Comparison of ENCODE assay signal across 14 cellular contexts in genomic region chr2:144553379-144553778, GRCh38. TPM values are rescaled to one million over a fixed set of nuclear protein-coding genes. Genes with fewer than 3 reads are reported as not detected.
DNase-seq lines count a peak whose midpoint lies in the region; ATAC-seq and TF ChIP-seq lines count a peak whose summit lies in the region.
"Had no signal": no experiment of that assay in that cellular context is flagged by ENCODE, and none has a peak within 500 bp of the region (broad histone marks: within the 10 kb centered on the region; RNA-seq: fewer than 3 reads in every experiment).

No MANE protein-coding gene starts in this region.

- no peaks in the 10 kb centered on the region for H3K9me3 ChIP-seq in RWPE2 (ENCODE audit: severe bottlenecking)

- H3K27me3 Mint-ChIP-seq in activated CD8-positive, alpha-beta memory T cell treated with anti-CD3 and anti-CD28 coated beads, Interleukin-2, amount 10 ng/mL, durations not matched to agents 7 days and 5 days, result peaks cover 15% of the 10 kb centered on the region

- H3K4me3 ChIP-seq in RWPE2 (ENCODE audit: severe bottlenecking) (no peak overlapping the region), fibroblast of mammary gland (ENCODE audit: control insufficient read depth, low read depth, low read length) (no peak overlapping the region)

- H3K4me1 Mint-ChIP-seq in activated CD8-positive, alpha-beta memory T cell treated with anti-CD3 and anti-CD28 coated beads, Interleukin-2, amount 10 ng/mL, durations not matched to agents 7 days and 5 days, result peaks cover 21% of the 10 kb centered on the region
- peaks cover 14% of the 10 kb centered on the region for H3K4me1 Mint-ChIP-seq in stimulated activated effector memory CD8-positive, alpha-beta T cell treated with anti-CD3 and anti-CD28 coated beads, Interleukin-12 subunit alpha, Interleukin-12 subunit beta, amount 100 ng/mL, for 72 hours

- no peaks in the 10 kb centered on the region for H3K27me3 ChIP-seq in RWPE2 (ENCODE audit: insufficient read depth, poor library complexity, severe bottlenecking)

- H3K27ac ChIP-seq in RWPE2 (ENCODE audit: poor library complexity, severe bottlenecking), result peak overlapping the region; percentile 52

- CTCF ChIA-PET in activated CD8-positive, alpha-beta memory T cell treated with anti-CD3 and anti-CD28 coated beads, Interleukin-2, amount 10 ng/mL, durations not matched to agents 7 days and 5 days (lab: Charles Lee), result no interaction called here

- ATAC-seq in activated CD8-positive, alpha-beta memory T cell treated with anti-CD3 and anti-CD28 coated beads, Interleukin-2, amount 10 ng/mL, durations not matched to agents 7 days and 5 days, result peak; percentile 81
- ATAC-seq in RWPE2 (ENCODE audit: low read depth), result peak; percentile 98
- peak; percentile 95 for ATAC-seq in stimulated activated effector memory CD8-positive, alpha-beta T cell treated with anti-CD3 and anti-CD28 coated beads, Interleukin-12 subunit alpha, Interleukin-12 subunit beta, amount 100 ng/mL, for 72 hours
- no peak for ATAC-seq in HG03565 (IDR thresholded peaks at IDR 0.05; ENCODE audit: unreplicated experiment)
- ATAC-seq in GM18873 (IDR thresholded peaks at IDR 0.05; ENCODE audit: low FRiP score, unreplicated experiment), result no peak
- ATAC-seq: HCT116; stimulated activated naive B cell treated with anti-CD40 and anti-IgM and Interleukin-4, amounts not matched to agents 10 μg/mL and 1 μg/mL and 100 μg/mL, for 72 hours had no signal

- H3K4me1 ChIP-seq in RWPE2 (ENCODE audit: insufficient read depth, poor library complexity, severe bottlenecking), result peaks cover 13% of the 10 kb centered on the region

- peak; percentile 46 for DNase-seq in activated CD8-positive, alpha-beta memory T cell treated with anti-CD3 and anti-CD28 coated beads, Interleukin-2, amount 10 ng/mL, durations not matched to agents 7 days and 5 days
- DNase-seq in activated CD8-positive, alpha-beta memory T cell treated with anti-CD3 and anti-CD28 coated beads, Interleukin-2, amount 50 U/mL, for 48 hours, result no peak
- DNase-seq in RWPE2 (ENCODE audit: low spot score), result no peak
- peak; percentile 98 for DNase-seq in fibroblast of mammary gland (ENCODE audit: low read depth)
- DNase-seq in stimulated activated effector memory CD8-positive, alpha-beta T cell treated with anti-CD3 and anti-CD28 coated beads, Interleukin-12 subunit alpha, Interleukin-12 subunit beta, amount 100 ng/mL, for 72 hours (ENCODE audit: low spot score in 2 of 2), result no peak
- DNase-seq in Ammon's horn (ENCODE audit: low spot score), result no peak
- DNase-seq: ACHN; activated naive CD4-positive, alpha-beta T cell treated with Interleukin-2 at 50 U/mL for 16 hours; MM.1S; NCI-H524 treated with DMSO at 0.1 percent for 48 hours; stimulated activated naive B cell treated with anti-CD40 and anti-IgM and Interleukin-4, amounts not matched to agents 10 μg/mL and 1 μg/mL and 100 μg/mL, for 72 hours had no signal

- no peak overlapping the region for H3K4me3 Mint-ChIP-seq in activated CD8-positive, alpha-beta memory T cell treated with anti-CD3 and anti-CD28 coated beads, Interleukin-2, amount 10 ng/mL, durations not matched to agents 7 days and 5 days
- H3K4me3 Mint-ChIP-seq in stimulated activated effector memory CD8-positive, alpha-beta T cell treated with anti-CD3 and anti-CD28 coated beads, Interleukin-12 subunit alpha, Interleukin-12 subunit beta, amount 100 ng/mL, for 72 hours, result no peak overlapping the region
- H3K4me3 Mint-ChIP-seq: stimulated activated naive B cell treated with anti-CD40 and anti-IgM and Interleukin-4, amounts not matched to agents 10 μg/mL and 1 μg/mL and 100 μg/mL, for 72 hours had no signal

- no peaks in the 10 kb centered on the region for H3K36me3 ChIP-seq in RWPE2 (ENCODE audit: low read depth)

- no peak overlapping the region for H3K27ac Mint-ChIP-seq in activated CD8-positive, alpha-beta memory T cell treated with anti-CD3 and anti-CD28 coated beads, Interleukin-2, amount 10 ng/mL, durations not matched to agents 7 days and 5 days
- no peak overlapping the region for H3K27ac Mint-ChIP-seq in stimulated activated effector memory CD8-positive, alpha-beta T cell treated with anti-CD3 and anti-CD28 coated beads, Interleukin-12 subunit alpha, Interleukin-12 subunit beta, amount 100 ng/mL, for 72 hours
- H3K27ac Mint-ChIP-seq: stimulated activated naive B cell treated with anti-CD40 and anti-IgM and Interleukin-4, amounts not matched to agents 10 μg/mL and 1 μg/mL and 100 μg/mL, for 72 hours had no signal

- no peaks in the 10 kb centered on the region for H3K9me3 Mint-ChIP-seq in activated CD8-positive, alpha-beta memory T cell treated with anti-CD3 and anti-CD28 coated beads, Interleukin-2, amount 10 ng/mL, durations not matched to agents 7 days and 5 days (ENCODE audit: low read depth)
- H3K9me3 Mint-ChIP-seq in stimulated activated effector memory CD8-positive, alpha-beta T cell treated with anti-CD3 and anti-CD28 coated beads, Interleukin-12 subunit alpha, Interleukin-12 subunit beta, amount 100 ng/mL, for 72 hours, result no peaks in the 10 kb centered on the region
- H3K9me3 Mint-ChIP-seq: stimulated activated naive B cell treated with anti-CD40 and anti-IgM and Interleukin-4, amounts not matched to agents 10 μg/mL and 1 μg/mL and 100 μg/mL, for 72 hours had no signal

- no peaks in the 10 kb centered on the region for H3K36me3 Mint-ChIP-seq in activated CD8-positive, alpha-beta memory T cell treated with anti-CD3 and anti-CD28 coated beads, Interleukin-2, amount 10 ng/mL, durations not matched to agents 7 days and 5 days
- no peaks in the 10 kb centered on the region for H3K36me3 Mint-ChIP-seq in stimulated activated effector memory CD8-positive, alpha-beta T cell treated with anti-CD3 and anti-CD28 coated beads, Interleukin-12 subunit alpha, Interleukin-12 subunit beta, amount 100 ng/mL, for 72 hours
- H3K36me3 Mint-ChIP-seq: stimulated activated naive B cell treated with anti-CD40 and anti-IgM and Interleukin-4, amounts not matched to agents 10 μg/mL and 1 μg/mL and 100 μg/mL, for 72 hours had no signal

- TF ChIP-seq CTCF in RWPE2 (IDR thresholded peaks at IDR 0.05; ENCODE audit: poor library complexity, severe bottlenecking), result no peak
- TF ChIP-seq CTCF in fibroblast of mammary gland (conservative IDR thresholded peaks at IDR 0.05; ENCODE audit: control insufficient read depth, insufficient read depth, low read depth, low read length), result no peak

RNA-seq across cellular contexts. Expression of gene ZEB2, which starts 33.5 kb away (rescaled TPM):
- 10 to 100 TPM; 40.4 to 40.9 TPM for total RNA-seq in activated CD8-positive, alpha-beta memory T cell treated with anti-CD3 and anti-CD28 coated beads, Interleukin-2, amount 10 ng/mL, durations not matched to agents 7 days and 5 days

Comparison
In these comparisons a context has a peak if more than half of its experiments do, and no peak if none do; other contexts are left out.
1. DNase-seq: peak in activated CD8-positive, alpha-beta memory T cell treated with anti-CD3 and anti-CD28 coated beads, Interleukin-2, amount 10 ng/mL, durations not matched to agents 7 days and 5 days (single experiment) and fibroblast of mammary gland (single experiment); none in activated CD8-positive, alpha-beta memory T cell treated with anti-CD3 and anti-CD28 coated beads, Interleukin-2, amount 50 U/mL, for 48 hours (single experiment), RWPE2 (single experiment), stimulated activated effector memory CD8-positive, alpha-beta T cell treated with anti-CD3 and anti-CD28 coated beads, Interleukin-12 subunit alpha, Interleukin-12 subunit beta, amount 100 ng/mL, for 72 hours (0 of 2) and Ammon's horn (single experiment).
2. ATAC-seq: peak in activated CD8-positive, alpha-beta memory T cell treated with anti-CD3 and anti-CD28 coated beads, Interleukin-2, amount 10 ng/mL, durations not matched to agents 7 days and 5 days (single experiment), RWPE2 (single experiment) and stimulated activated effector memory CD8-positive, alpha-beta T cell treated with anti-CD3 and anti-CD28 coated beads, Interleukin-12 subunit alpha, Interleukin-12 subunit beta, amount 100 ng/mL, for 72 hours (single experiment); none in HG03565 (single experiment) and GM18873 (single experiment).